ENCODE assay signal across 19 cellular contexts in genomic region chr13:34025746-34026145, GRCh38.
A peak's percentile ranks its signal among the peaks of the same experiment; 100 is the strongest.
DNase-seq lines count a peak whose midpoint lies in the region; ATAC-seq, FAIRE-seq and TF ChIP-seq lines count a peak whose summit lies in the region.
"Had no signal": no experiment of that assay in that cellular context is flagged by ENCODE, and none has a peak within 500 bp of the region (broad histone marks: within the 10 kb centered on the region; RNA-seq: fewer than 3 reads in every experiment).

No MANE protein-coding gene starts in this region.

- CTCF ChIA-PET in PC-3 (lab: Charles Lee): no interaction called here
- CTCF ChIA-PET in endothelial cell of umbilical vein (lab: Charles Lee): no interaction called here

- H3K4me2 ChIP-seq in PC-3 (ENCODE audit: low read length) (no peak overlapping the region; the same call in 1 of the 2 replicates), endothelial cell of umbilical vein (ENCODE audit: insufficient read depth, low read length) (peak overlapping the region; percentile 64), neuronal stem cell (ENCODE audit: insufficient read depth, low read length, poor library complexity, severe bottlenecking) (no peak overlapping the region)

- H4K8ac ChIP-seq in neuronal stem cell (ENCODE audit: low read depth, low read length): no peak overlapping the region

- BruUV-seq in PC-3 (replicated peaks; lab: Mats Ljungman, UMichigan) (no TSS peak), endothelial cell of umbilical vein (replicated peaks; lab: Mats Ljungman, UMichigan) (no TSS peak)

- H3K79me1 ChIP-seq in neuronal stem cell (ENCODE audit: low read depth, low read length): no peaks in the 10 kb centered on the region

- H2AFZ ChIP-seq in PC-3 (ENCODE audit: low read length) (no peak overlapping the region), endothelial cell of umbilical vein (ENCODE audit: low read depth, low read length) (no peak overlapping the region), neuronal stem cell (ENCODE audit: low read length) (no peak overlapping the region)

- no peak overlapping the region for H3K4ac ChIP-seq in neuronal stem cell (ENCODE audit: low read length)

- TF ChIP-seq CTCF in PC-3 (conservative IDR thresholded peaks at IDR 0.05; ENCODE audit: low read depth, low read length): no peak
- TF ChIP-seq CTCF in endothelial cell of umbilical vein (IDR thresholded peaks at IDR 0.05; ENCODE audit: extremely low read depth in 1 of 2, insufficient read depth in 1 of 2, low read depth in 1 of 2, low read length in 2 of 2): no peak
- no peak for TF ChIP-seq CTCF in mucosa of descending colon (IDR thresholded peaks at IDR 0.05)

- no peak overlapping the region for H3K18ac ChIP-seq in neuronal stem cell (ENCODE audit: low read length)

- H2BK15ac ChIP-seq in neuronal stem cell (ENCODE audit: low read length): no peak overlapping the region

- H3K9ac ChIP-seq in PC-3 (ENCODE audit: low read length) (no peak overlapping the region), endothelial cell of umbilical vein (replicated peaks; ENCODE audit: extremely low read depth, insufficient read depth, low read length) (no peak overlapping the region), neuronal stem cell (ENCODE audit: low read depth, low read length, poor library complexity) (no peak overlapping the region)

- no peak overlapping the region for H3K23ac ChIP-seq in neuronal stem cell (ENCODE audit: low read depth, low read length, poor library complexity)

- DNase-seq in Daoy (ENCODE audit: low read depth): peak; percentile 45
- peak; percentile 76 for DNase-seq in PC-3
- peak; percentile 57 for DNase-seq in endothelial cell of umbilical vein (ENCODE audit: low read depth, low spot score)
- no peak for DNase-seq in mucosa of descending colon
- DNase-seq in HAP-1 (ENCODE audit: low spot score in 2 of 2): no peak
- DNase-seq in neuronal stem cell (ENCODE audit: low spot score): no peak
- DNase-seq: DMS79; esophagus squamous epithelium; lower lobe of right lung; NCI-H1436 treated with DMSO at 0.1 percent for 48 hours; retina; stimulated activated CD4-positive, alpha-beta T cell treated with anti-CD3 and anti-CD28 coated beads, Interleukin-2, amount 100 ng/mL, for 48 hours; trophoblast cell had no signal

- H3K27ac ChIP-seq in PC-3 (ENCODE audit: low read length) (peak overlapping the region; percentile 62), endothelial cell of umbilical vein (ENCODE audit: insufficient read depth, low read depth, low read length) (peak overlapping the region; percentile 71), neuronal stem cell (replicated peaks; ENCODE audit: low read length) (no peak overlapping the region)
- H3K27ac ChIP-seq: adrenal gland, esophagus squamous epithelium, lower lobe of right lung, VCaP had no signal

- H3K9me2 ChIP-seq in PC-3 (replicated peaks; ENCODE audit: low read length): no peaks in the 10 kb centered on the region

- H3K36me3 ChIP-seq in PC-3 (ENCODE audit: low read depth, low read length): 0 out of 2 replicates have a peak, but pooled peaks cover 5% of the 10 kb centered on the region
- H3K36me3 ChIP-seq in endothelial cell of umbilical vein (ENCODE audit: control insufficient read depth in 2 of 2, extremely low read depth in 1 of 2, insufficient read depth in 2 of 2, low read length in 2 of 2): no peaks in the 10 kb centered on the region
- H3K36me3 ChIP-seq in mucosa of descending colon (ENCODE audit: low read depth): no peaks in the 10 kb centered on the region
- no peaks in the 10 kb centered on the region for H3K36me3 ChIP-seq in HAP-1 (replicated peaks)
- H3K36me3 ChIP-seq in neuronal stem cell (replicated peaks in 1 of 2; ENCODE audit: control insufficient read depth in 2 of 2, insufficient read depth in 2 of 2, low read length in 2 of 2): no peaks in the 10 kb centered on the region
- H3K36me3 ChIP-seq: adrenal gland, esophagus squamous epithelium, lower lobe of right lung had no signal

- no peaks in the 10 kb centered on the region for H3F3A ChIP-seq in PC-3 (ENCODE audit: low read length, unreplicated experiment)

- in situ Hi-C loops in HAP-1 (cut with MboI; ENCODE audit: low sequenced_read_pairs): no loop called here

- H2BK120ac ChIP-seq in neuronal stem cell (ENCODE audit: low read depth, low read length): no peak overlapping the region

- 0 out of 2 replicates have a peak, but pooled peaks cover 10% of the 10 kb centered on the region for H3K9me3 ChIP-seq in PC-3 (ENCODE audit: low read length)
- H3K9me3 ChIP-seq in endothelial cell of umbilical vein (replicated peaks; ENCODE audit: control insufficient read depth, insufficient read depth, low read length): peaks cover 4% of the 10 kb centered on the region
- peaks cover 6% of the 10 kb centered on the region for H3K9me3 ChIP-seq in mucosa of descending colon
- H3K9me3 ChIP-seq in HAP-1: no peaks in the 10 kb centered on the region
- peaks cover 4 to 7% of the 10 kb centered on the region in 2 donors for H3K9me3 ChIP-seq in neuronal stem cell (replicated peaks in 1 of 2; ENCODE audit: control insufficient read depth in 2 of 2, insufficient read depth in 1 of 2, low read depth in 1 of 2, low read length in 2 of 2)

- H2BK5ac ChIP-seq in neuronal stem cell (ENCODE audit: low read length): no peak overlapping the region

- no peaks in the 10 kb centered on the region for H3K27me3 ChIP-seq in PC-3 (ENCODE audit: low read length)
- no peaks in the 10 kb centered on the region for H3K27me3 ChIP-seq in endothelial cell of umbilical vein (ENCODE audit: control insufficient read depth in 2 of 2, insufficient read depth in 2 of 2, low read length in 2 of 2)
- H3K27me3 ChIP-seq in HAP-1 (ENCODE audit: low read depth): no peaks in the 10 kb centered on the region
- H3K27me3 ChIP-seq in neuronal stem cell (ENCODE audit: control insufficient read depth in 3 of 3, insufficient read depth in 3 of 3, low read depth in 1 of 3, low read length in 3 of 3): no peaks in the 10 kb centered on the region
- H3K27me3 ChIP-seq: adrenal gland, esophagus squamous epithelium had no signal

- H3K4me3 ChIP-seq in PC-3 (ENCODE audit: low read length) (no peak overlapping the region), endothelial cell of umbilical vein (replicated peaks in 1 of 3; ENCODE audit: insufficient read depth in 1 of 3, low read depth in 1 of 3, low read length in 3 of 3) (no peak overlapping the region), mucosa of descending colon (no peak overlapping the region), HAP-1 (no peak overlapping the region), neuronal stem cell (ENCODE audit: low read length in 2 of 2) (no peak overlapping the region)
- H3K4me3 ChIP-seq: adrenal gland, esophagus squamous epithelium, K562, lower lobe of right lung had no signal

- H4K20me1 ChIP-seq in PC-3 (ENCODE audit: low read length) (no peaks in the 10 kb centered on the region), endothelial cell of umbilical vein (replicated peaks; ENCODE audit: control insufficient read depth, extremely low read depth, insufficient read depth, low read length) (no peaks in the 10 kb centered on the region)

- peak; percentile 92 for FAIRE-seq in endothelial cell of umbilical vein (lab: Jason Lieb, UNC)
- FAIRE-seq: K562 had no signal

- H3K14ac ChIP-seq in neuronal stem cell (ENCODE audit: low read length): no peak overlapping the region

- H3K9me1 ChIP-seq in endothelial cell of umbilical vein (replicated peaks; ENCODE audit: control insufficient read depth, extremely low read depth, insufficient read depth, low read length): no peaks in the 10 kb centered on the region

- peaks cover 42% of the 10 kb centered on the region for H3K4me1 ChIP-seq in PC-3 (ENCODE audit: insufficient read depth, low read length)
- peaks cover 13% of the 10 kb centered on the region for H3K4me1 ChIP-seq in endothelial cell of umbilical vein (ENCODE audit: control insufficient read depth, extremely low read depth, insufficient read depth, low read length)
- no peaks in the 10 kb centered on the region for H3K4me1 ChIP-seq in mucosa of descending colon (ENCODE audit: low read depth)
- H3K4me1 ChIP-seq in HAP-1: no peaks in the 10 kb centered on the region
- no peaks in the 10 kb centered on the region for H3K4me1 ChIP-seq in neuronal stem cell (ENCODE audit: control insufficient read depth in 2 of 2, insufficient read depth in 1 of 2, low read depth in 1 of 2, low read length in 2 of 2)
- H3K4me1 ChIP-seq: adrenal gland, esophagus squamous epithelium, lower lobe of right lung had no signal

- dilution Hi-C loops in endothelial cell of umbilical vein (cut with MboI; ENCODE audit: extremely low pct_ligation_motif_present, low sequenced_read_pairs): no loop called here

- intact Hi-C loops in PC-3 (cut with micrococcal nuclease): no loop called here
- intact Hi-C loops in endothelial cell of umbilical vein (cut with micrococcal nuclease): loop anchor here (1.0 to 5.0 kb wide), 5 partner anchors 19 to 147 kb away; no protein-coding TSS in a partner anchor
- intact Hi-C loops in mucosa of descending colon (cut with DNase I, micrococcal nuclease): no loop called here

- ATAC-seq in PC-3 (peak; percentile 72), mucosa of descending colon (peak; percentile 45), GM18505 (IDR thresholded peaks at IDR 0.05; ENCODE audit: unreplicated experiment) (no peak), GM19467 (IDR thresholded peaks at IDR 0.05; ENCODE audit: unreplicated experiment) (no peak)
- ATAC-seq: K562; lower lobe of right lung; natural killer cell treated with Interleukin-12 subunit alpha and Interleukin-12 subunit beta and Interleukin-15 and Interleukin-18, amount 100 ng/mL, for 72 hours had no signal

- no peak for TF ChIP-seq POLR2A in endothelial cell of umbilical vein (IDR thresholded peaks at IDR 0.05; ENCODE audit: low read depth, low read length)
- TF ChIP-seq POLR2A in GM18505 (IDR thresholded peaks at IDR 0.05; ENCODE audit: borderline replicate concordance, extremely low read depth, insufficient read depth, insufficient read length): no peak

- no peaks in the 10 kb centered on the region for H3K79me2 ChIP-seq in PC-3 (ENCODE audit: low read length)
- no peaks in the 10 kb centered on the region for H3K79me2 ChIP-seq in endothelial cell of umbilical vein (ENCODE audit: control insufficient read depth, insufficient read depth, low read length)

- no peak overlapping the region for H2BK12ac ChIP-seq in neuronal stem cell (ENCODE audit: low read length)

- no peak overlapping the region for H4K91ac ChIP-seq in neuronal stem cell (ENCODE audit: low read depth, low read length, poor library complexity)

- no peak overlapping the region for H2AK5ac ChIP-seq in neuronal stem cell (ENCODE audit: low read depth, low read length)

- no CpG with 5 or more reads among the region's 1 CpG for WGBS in neuronal stem cell (ENCODE audit: extremely low coverage in 2 of 2, insufficient read length in 2 of 2, insufficient replicate concordance in 1 of 2), 2 donors

- POLR2A ChIA-PET in PC-3 (lab: Charles Lee; ENCODE audit: unreplicated experiment): interaction anchor here (0.7 kb wide), 1 partner anchor 11 kb away, joined by 4 read pairs; no protein-coding TSS in a partner anchor
- POLR2A ChIA-PET in endothelial cell of umbilical vein (lab: Charles Lee): no interaction called here

TF ChIP-seq in endothelial cell of umbilical vein, 7 proteins besides CTCF, POLR2A, EP300 and RAD21 (continues in another document):
- TF ChIP-seq FOS (IDR thresholded peaks at IDR 0.05; ENCODE audit: borderline replicate concordance, insufficient read depth, low read length): peak; percentile 76

Comparison
In these comparisons a context has a peak if more than half of its experiments do, and no peak if none do; other contexts are left out.
1. DNase-seq: peak in Daoy (single experiment), PC-3 (single experiment) and endothelial cell of umbilical vein (single experiment); none in mucosa of descending colon (0 of 3), HAP-1 (0 of 2) and neuronal stem cell (single experiment).
2. ATAC-seq: peak in PC-3 (single experiment) and mucosa of descending colon (single experiment); none in GM18505 (single experiment) and GM19467 (single experiment).